25 cellular contexts compared by ENCODE assay signal in the genomic region with DNA sequence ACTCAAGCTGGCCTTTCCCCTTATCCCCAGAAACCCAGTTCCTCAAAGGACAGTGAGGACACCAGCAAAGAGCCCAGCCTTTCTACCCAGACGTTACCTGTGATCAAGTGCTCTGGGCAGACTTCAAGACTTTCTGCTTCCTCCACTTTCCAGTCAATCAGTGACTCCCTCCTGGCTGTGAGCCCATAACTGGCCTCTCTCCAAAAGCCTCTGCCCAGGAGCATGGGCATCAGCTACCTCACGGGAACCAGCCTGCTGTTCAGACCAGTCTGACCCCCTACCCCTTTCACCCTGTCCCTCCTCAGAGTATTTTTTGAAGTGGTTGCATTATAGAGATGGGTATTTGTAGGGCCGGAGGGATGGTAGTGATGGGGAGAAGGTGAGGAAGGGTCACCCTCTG. TPM values are rescaled to one million over a fixed set of nuclear protein-coding genes. Genes with fewer than 3 reads are reported as not detected.
DNase-seq lines count a peak whose midpoint lies in the region; ATAC-seq, FAIRE-seq and TF ChIP-seq lines count a peak whose summit lies in the region.
"Had no signal": no experiment of that assay in that cellular context is flagged by ENCODE, and none has a peak within 500 bp of the region (broad histone marks: within the 10 kb centered on the region; RNA-seq: fewer than 3 reads in every experiment).

No MANE protein-coding gene starts in this region.

- peak; percentile 44 to 48 (median 44) for ATAC-seq in right lobe of liver
- peak in 3 of 4 donors; percentile 31 to 34 (median 32) for ATAC-seq in pancreas
- no peak for ATAC-seq in mucosa of descending colon
- ATAC-seq: PC-3, Right ventricle myocardium inferior, SK-N-SH treated with all-trans-retinoic acid at 6 μM for 48 hours had no signal

- H2AFZ ChIP-seq in endothelial cell of umbilical vein (ENCODE audit: low read depth, low read length) = no peak overlapping the region

- intact Hi-C loops in Calu3 (cut with micrococcal nuclease; ENCODE audit: unreplicated experiment) (no loop called here), endothelial cell of umbilical vein (cut with micrococcal nuclease) (no loop called here), right lobe of liver (cut with DNase I) (no loop called here), pancreas (cut with DNase I) (no loop called here), colonic mucosa (cut with DNase I) (no loop called here), mucosa of descending colon (cut with DNase I, micrococcal nuclease) (no loop called here)

- in situ Hi-C loops in GM13977 (cut with MboI; ENCODE audit: low pct_unique_long_range_greater_than_20kb, low sequenced_read_pairs, unreplicated experiment) = no loop called here
- in situ Hi-C loops in brain microvascular endothelial cell (cut with HindIII; ENCODE audit: low pct_ligation_motif_present, low sequenced_read_pairs) = no loop called here

- no peaks in the 10 kb centered on the region for H3K27me3 Mint-ChIP-seq in Calu3 (ENCODE audit: unreplicated experiment)
- H3K27me3 Mint-ChIP-seq: CD4-positive, CD25-positive, alpha-beta regulatory T cell had no signal

- POLR2A ChIA-PET in endothelial cell of umbilical vein (lab: Charles Lee) = no interaction called here

- TF ChIP-seq POLR2A in endothelial cell of umbilical vein (IDR thresholded peaks at IDR 0.05; ENCODE audit: low read depth, low read length) (no peak), right lobe of liver (IDR thresholded peaks at IDR 0.05) (no peak)

- no peaks in the 10 kb centered on the region for H4K20me1 ChIP-seq in endothelial cell of umbilical vein (replicated peaks; ENCODE audit: control insufficient read depth, extremely low read depth, insufficient read depth, low read length)

- H3K27ac ChIP-seq in endothelial cell of umbilical vein (ENCODE audit: insufficient read depth, low read depth, low read length) (no peak overlapping the region), right lobe of liver (peak overlapping the region in 2 of 3 donors; percentile 88 to 92), pancreas (no peak overlapping the region), colonic mucosa (no peak overlapping the region), brain microvascular endothelial cell (no peak overlapping the region)
- H3K27ac ChIP-seq: SJCRH30 had no signal

- H3K9me3 ChIP-seq in endothelial cell of umbilical vein (replicated peaks; ENCODE audit: control insufficient read depth, insufficient read depth, low read length) (no peaks in the 10 kb centered on the region), right lobe of liver (no peaks in the 10 kb centered on the region), pancreas (no peaks in the 10 kb centered on the region), colonic mucosa (no peaks in the 10 kb centered on the region), mucosa of descending colon (no peaks in the 10 kb centered on the region)
- H3K9me3 ChIP-seq: MG63, SJCRH30 had no signal

- H3K27me3 ChIP-seq in endothelial cell of umbilical vein (ENCODE audit: control insufficient read depth in 2 of 2, insufficient read depth in 2 of 2, low read length in 2 of 2) (no peaks in the 10 kb centered on the region), right lobe of liver (no peaks in the 10 kb centered on the region), pancreas (no peaks in the 10 kb centered on the region), colonic mucosa (no peaks in the 10 kb centered on the region), brain microvascular endothelial cell (replicated peaks) (no peaks in the 10 kb centered on the region)
- H3K27me3 ChIP-seq: MG63, SJCRH30 had no signal

- H3K27ac Mint-ChIP-seq in Calu3 (ENCODE audit: unreplicated experiment) = no peak overlapping the region

- BruUV-seq in Calu3 (replicated peaks; lab: Mats Ljungman, UMichigan) (no TSS peak), endothelial cell of umbilical vein (replicated peaks; lab: Mats Ljungman, UMichigan) (TSS peak; percentile 20)

- DNase-seq in Calu3 (peak; percentile 52), endothelial cell of umbilical vein (ENCODE audit: low read depth, low spot score) (no peak), right lobe of liver (peak; percentile 73 to 88 (median 81)), pancreas (peak in 2 of 6 donors; percentile 58 to 62), colonic mucosa (no peak), GM13977 (ENCODE audit: low spot score) (no peak), brain microvascular endothelial cell (no peak), mucosa of descending colon (no peak)
- DNase-seq: CD4-positive, CD25-positive, alpha-beta regulatory T cell; DMS53; HCEC 1CT; IMR-90; KG1; MG63; NCI-H1694; NCI-H2081; NCI-H2227 treated with DMSO at 0.1 percent for 48 hours; NCI-H526 treated with DMSO at 0.1 percent for 48 hours; PC-3; SJCRH30 had no signal

- H3K4me2 ChIP-seq in endothelial cell of umbilical vein (ENCODE audit: insufficient read depth, low read length) = no peak overlapping the region

- H3K4me1 Mint-ChIP-seq in Calu3 (ENCODE audit: low read depth, unreplicated experiment) = no peaks in the 10 kb centered on the region
- H3K4me1 Mint-ChIP-seq: CD4-positive, CD25-positive, alpha-beta regulatory T cell had no signal

- H3K36me3 ChIP-seq in endothelial cell of umbilical vein (ENCODE audit: control insufficient read depth in 2 of 2, extremely low read depth in 1 of 2, insufficient read depth in 2 of 2, low read length in 2 of 2) (peaks cover 17 to 26% of the 10 kb centered on the region in 2 experiments), right lobe of liver (peaks cover 0 to 18% (median 1%) of the 10 kb centered on the region in 4 donors), pancreas (peaks cover 0 to 31% (median 22%) of the 10 kb centered on the region in 3 donors), colonic mucosa (peaks cover 12% of the 10 kb centered on the region), brain microvascular endothelial cell (replicated peaks) (peaks cover 54% of the 10 kb centered on the region), mucosa of descending colon (ENCODE audit: low read depth) (peaks cover 5% of the 10 kb centered on the region)

- H3K9me3 Mint-ChIP-seq in Calu3 (ENCODE audit: low read depth, unreplicated experiment) = no peaks in the 10 kb centered on the region
- H3K9me3 Mint-ChIP-seq: CD4-positive, CD25-positive, alpha-beta regulatory T cell had no signal

- no peak overlapping the region for H3K4me3 Mint-ChIP-seq in Calu3 (ENCODE audit: low read depth, unreplicated experiment)
- H3K4me3 Mint-ChIP-seq: CD4-positive, CD25-positive, alpha-beta regulatory T cell had no signal

- dilution Hi-C loops in endothelial cell of umbilical vein (cut with MboI; ENCODE audit: extremely low pct_ligation_motif_present, low sequenced_read_pairs) = no loop called here

- no peaks in the 10 kb centered on the region for H3K9me1 ChIP-seq in endothelial cell of umbilical vein (replicated peaks; ENCODE audit: control insufficient read depth, extremely low read depth, insufficient read depth, low read length)

- 31% methylated on average over 2 of the region's 3 CpGs for WGBS in right lobe of liver (ENCODE audit: insufficient coverage, low coverage, low lambda C conversion rate, missing lambda C conversion rate)
- 57 to 65% methylated on average over 3 of the region's 3 CpGs for WGBS in pancreas, 2 donors

- FAIRE-seq in endothelial cell of umbilical vein (lab: Jason Lieb, UNC) = no peak
- no peak for FAIRE-seq in pancreas (lab: Jason Lieb, UNC)
- FAIRE-seq: H1 had no signal

- H3K36me3 Mint-ChIP-seq in Calu3 (ENCODE audit: insufficient read depth, unreplicated experiment) = peaks cover 25% of the 10 kb centered on the region

- CTCF ChIA-PET in Calu3 (lab: Charles Lee) (interaction anchor here (0.6 to 0.7 kb wide), 3 partner anchors 52 to 133 kb away, joined by 3 to 6 read pairs (median 6); no protein-coding TSS in a partner anchor), endothelial cell of umbilical vein (lab: Charles Lee) (interaction anchor here (9.8 kb wide), 1 partner anchor 94 kb away, joined by 81 read pairs; no protein-coding TSS in a partner anchor)

- H3K9ac ChIP-seq in endothelial cell of umbilical vein (replicated peaks; ENCODE audit: extremely low read depth, insufficient read depth, low read length) = no peak overlapping the region
- no peak overlapping the region for H3K9ac ChIP-seq in colonic mucosa (ENCODE audit: low read depth in 2 of 2, low read length in 2 of 2)

- TF ChIP-seq CTCF in Calu3 (IDR thresholded peaks at IDR 0.05; ENCODE audit: unreplicated experiment) (no peak), endothelial cell of umbilical vein (IDR thresholded peaks at IDR 0.05; ENCODE audit: extremely low read depth in 1 of 2, insufficient read depth in 1 of 2, low read depth in 1 of 2, low read length in 2 of 2) (no peak), right lobe of liver (IDR thresholded peaks at IDR 0.05) (no peak), pancreas (IDR thresholded peaks at IDR 0.05) (no peak), colonic mucosa (IDR thresholded peaks at IDR 0.05) (no peak), GM13977 (IDR thresholded peaks at IDR 0.05; ENCODE audit: extremely low read depth, insufficient read depth, missing control alignments) (no peak), brain microvascular endothelial cell (IDR thresholded peaks at IDR 0.05; ENCODE audit: low read depth, low read length, missing control alignments) (no peak), mucosa of descending colon (IDR thresholded peaks at IDR 0.05) (no peak)

- H3K4me3 ChIP-seq in endothelial cell of umbilical vein (replicated peaks in 1 of 3; ENCODE audit: insufficient read depth in 1 of 3, low read depth in 1 of 3, low read length in 3 of 3) = no peak overlapping the region
- H3K4me3 ChIP-seq in right lobe of liver = no peak overlapping the region
- no peak overlapping the region for H3K4me3 ChIP-seq in pancreas
- no peak overlapping the region for H3K4me3 ChIP-seq in colonic mucosa
- H3K4me3 ChIP-seq in brain microvascular endothelial cell (ENCODE audit: low read depth, low read length) = no peak overlapping the region
- no peak overlapping the region for H3K4me3 ChIP-seq in mucosa of descending colon
- H3K4me3 ChIP-seq: MG63, SJCRH30 had no signal

- no peaks in the 10 kb centered on the region for H3K79me2 ChIP-seq in endothelial cell of umbilical vein (ENCODE audit: control insufficient read depth, insufficient read depth, low read length)

- H3K4me1 ChIP-seq in endothelial cell of umbilical vein (ENCODE audit: control insufficient read depth, extremely low read depth, insufficient read depth, low read length) (no peaks in the 10 kb centered on the region), right lobe of liver (peaks cover 0 to 64% (median 19%) of the 10 kb centered on the region in 4 donors), pancreas (no peaks in the 10 kb centered on the region), colonic mucosa (no peaks in the 10 kb centered on the region), mucosa of descending colon (ENCODE audit: low read depth) (no peaks in the 10 kb centered on the region)
- H3K4me1 ChIP-seq: SJCRH30 had no signal

RNA-seq across cellular contexts. Expression of gene CYP27A1, which starts 27.7 kb away (rescaled TPM):
- total RNA-seq in Calu3 (2022) = 11.8 and 12.2 TPM in 2 replicates
- 12.6 and 15.1 TPM in 2 replicates for total RNA-seq in endothelial cell of umbilical vein
- polyA plus RNA-seq in endothelial cell of umbilical vein = 30.3 and 34.9 TPM in 2 replicates
- polyA plus RNA-seq in endothelial cell of umbilical vein (2011; cell fraction: cytosol; rRNA removed) = 17.1 and 17.9 TPM in 2 replicates
- polyA plus RNA-seq in endothelial cell of umbilical vein (2011; cell fraction: nucleus; rRNA removed) = 17.9 and 18.2 TPM in 2 replicates
- polyA plus RNA-seq in endothelial cell of umbilical vein (2012) = 11.3 and 18.5 TPM in 2 replicates
- polyA minus RNA-seq in endothelial cell of umbilical vein = 34.6 and 36.7 TPM in 2 replicates
- polyA minus RNA-seq in endothelial cell of umbilical vein (2011; cell fraction: cytosol; rRNA and poly(A)+ RNA removed) = not detected
- 9.9 and 11.4 TPM in 2 replicates for polyA minus RNA-seq in endothelial cell of umbilical vein (2011; cell fraction: nucleus; rRNA and poly(A)+ RNA removed)
- total RNA-seq in right lobe of liver = 100 to 1,000 TPM; 209 to 463 (median 238) TPM
- 10 to 100 TPM in 1 of 6 donors, 1 to 10 TPM in 5; 3.1 to 21.6 (median 4.0) TPM for total RNA-seq in pancreas
- 1 to 10 TPM; 6.1 to 9.9 TPM for polyA plus RNA-seq in pancreas
- total RNA-seq in colonic mucosa = 10 to 100 TPM; 21.7 to 54.0 TPM
- total RNA-seq in mucosa of descending colon = 10 to 100 TPM; 31.0 to 70.0 (median 37.7) TPM
- total RNA-seq: CD4-positive, CD25-positive, alpha-beta regulatory T cell; G401; NCI-H460 had no signal

RNA-seq across cellular contexts. Expression of gene TTLL4, which starts 43.6 kb away (rescaled TPM):
- total RNA-seq in Calu3 (2022) (67.3 and 75.5 TPM in 2 replicates), endothelial cell of umbilical vein (41.0 and 45.0 TPM in 2 replicates), right lobe of liver (10 to 100 TPM in 4 of 6 experiments, 1 to 10 TPM in 2; 8.2 to 14.8 (median 11.6) TPM), pancreas (10 to 100 TPM; 12.0 to 25.3 (median 13.6) TPM), colonic mucosa (10 to 100 TPM; 27.5 to 36.7 TPM), mucosa of descending colon (10 to 100 TPM; 21.0 to 30.1 (median 23.8) TPM)
- polyA plus RNA-seq in endothelial cell of umbilical vein (26.7 and 30.5 TPM in 2 replicates), pancreas (10 to 100 TPM; 23.7 to 23.9 TPM)
- polyA plus RNA-seq in endothelial cell of umbilical vein (2011; cell fraction: cytosol; rRNA removed) = 19.0 and 20.9 TPM in 2 replicates
- 111 and 129 TPM in 2 replicates for polyA plus RNA-seq in endothelial cell of umbilical vein (2011; cell fraction: nucleus; rRNA removed)
- 21.1 and 27.4 TPM in 2 replicates for polyA plus RNA-seq in endothelial cell of umbilical vein (2012)
- polyA minus RNA-seq in endothelial cell of umbilical vein = 50.6 and 67.4 TPM in 2 replicates
- polyA minus RNA-seq in endothelial cell of umbilical vein (2011; cell fraction: cytosol; rRNA and poly(A)+ RNA removed) = 24.3 TPM
- polyA minus RNA-seq in endothelial cell of umbilical vein (2011; cell fraction: nucleus; rRNA and poly(A)+ RNA removed) = 48.7 and 78.5 TPM in 2 replicates

Comparison
In these comparisons a context has a peak if more than half of its experiments do, and no peak if none do; other contexts are left out.
1. DNase-seq: peak in Calu3 (single experiment) and right lobe of liver (3 of 3); none in endothelial cell of umbilical vein (single experiment), colonic mucosa (single experiment), GM13977 (single experiment), brain microvascular endothelial cell (single experiment) and mucosa of descending colon (0 of 3).
2. H3K27ac ChIP-seq: peak in right lobe of liver (2 of 3); none in endothelial cell of umbilical vein (single experiment), pancreas (0 of 4), colonic mucosa (single experiment) and brain microvascular endothelial cell (single experiment).